In genomic region chr2:110657721-110658305, GRCh38 we compare ENCODE assay signal across 12 cellular contexts. TPM values are rescaled to one million over a fixed set of nuclear protein-coding genes. Genes with fewer than 3 reads are reported as not detected.
DNase-seq lines count a peak whose midpoint lies in the region; ATAC-seq, FAIRE-seq and TF ChIP-seq lines count a peak whose summit lies in the region.
"Had no signal": no experiment of that assay in that cellular context is flagged by ENCODE, and none has a peak within 500 bp of the region (broad histone marks: within the 10 kb centered on the region; RNA-seq: fewer than 3 reads in every experiment).

No MANE protein-coding gene starts in this region.

- H3K27me3 ChIP-seq in pancreas (no peaks in the 10 kb centered on the region), aorta (ENCODE audit: control insufficient read depth in 1 of 2, insufficient read depth in 2 of 2, low read length in 1 of 2) (no peaks in the 10 kb centered on the region)
- H3K27me3 ChIP-seq: neutrophil had no signal

- intact Hi-C loops in pancreas (cut with DNase I) (no loop called here), aorta (cut with DNase I) (no loop called here)

- FAIRE-seq in pancreas (lab: Jason Lieb, UNC): no peak
- no peak for FAIRE-seq in H54 (lab: Jason Lieb, UNC)

- CTCF ChIA-PET in HEK293 (lab: Yijun Ruan, JAX): interaction anchor here (0.8 kb wide), 2 partner anchors 95 to 97 kb away, joined by 3 read pairs; no protein-coding TSS in a partner anchor

- H3K27ac ChIP-seq in HEK293 (ENCODE audit: extremely low read depth, low read depth, low read length) (no peak overlapping the region), pancreas (peak overlapping the region in 2 of 4 donors; percentile 53 to 59), aorta (ENCODE audit: low read depth in 1 of 2, low read length in 2 of 2) (no peak overlapping the region)
- H3K27ac ChIP-seq: neutrophil had no signal

- peak overlapping the region; percentile 18 to 43 for H3K4me3 Mint-ChIP-seq in effector memory CD8-positive, alpha-beta T cell
- H3K4me3 Mint-ChIP-seq: stimulated activated memory B cell treated with anti-CD40 and anti-IgM and Interleukin-4, amounts not matched to agents 10 μg/mL and 1 μg/mL and 100 μg/mL, for 72 hours had no signal

- H3K4me3 ChIP-seq in HEK293 (ENCODE audit: low read depth, low read length) (no peak overlapping the region), pancreas (no peak overlapping the region), aorta (ENCODE audit: low read length in 2 of 2) (no peak overlapping the region)

- no peaks in the 10 kb centered on the region for H3K4me1 ChIP-seq in HEK293 (ENCODE audit: control insufficient read depth, insufficient read depth, low read length)
- H3K4me1 ChIP-seq in pancreas: peaks cover 0 to 11% (median 6%) of the 10 kb centered on the region in 3 donors
- H3K4me1 ChIP-seq in aorta (ENCODE audit: control insufficient read depth in 1 of 2, insufficient read depth in 2 of 2, low read length in 2 of 2): no peaks in the 10 kb centered on the region

- H3K27ac Mint-ChIP-seq in effector memory CD8-positive, alpha-beta T cell: peak overlapping the region; percentile 53 to 87
- H3K27ac Mint-ChIP-seq: stimulated activated memory B cell treated with anti-CD40 and anti-IgM and Interleukin-4, amounts not matched to agents 10 μg/mL and 1 μg/mL and 100 μg/mL, for 72 hours had no signal

- H3K36me3 Mint-ChIP-seq in effector memory CD8-positive, alpha-beta T cell (ENCODE audit: insufficient read depth): peaks cover 6% of the 10 kb centered on the region

- H3K36me3 ChIP-seq in HEK293 (ENCODE audit: control insufficient read depth in 2 of 2, insufficient read depth in 1 of 2, low read length in 2 of 2) (peaks cover 82 to 99% of the 10 kb centered on the region in 2 experiments), pancreas (no peaks in the 10 kb centered on the region), aorta (ENCODE audit: control insufficient read depth in 1 of 2, insufficient read depth in 2 of 2, low read length in 1 of 2) (no peaks in the 10 kb centered on the region)

- 13 to 16% methylated on average over 3 of the region's 3 CpGs for WGBS in pancreas, 2 donors
- WGBS in aorta, 2 donors: 65 to 69% methylated on average over 3 of the region's 3 CpGs

- peaks cover 8 to 12% of the 10 kb centered on the region in 2 donors for H3K4me1 Mint-ChIP-seq in effector memory CD8-positive, alpha-beta T cell (ENCODE audit: low read depth in 2 of 2)
- H3K4me1 Mint-ChIP-seq: stimulated activated memory B cell treated with anti-CD40 and anti-IgM and Interleukin-4, amounts not matched to agents 10 μg/mL and 1 μg/mL and 100 μg/mL, for 72 hours had no signal

- POLR2A ChIA-PET in HEK293 (lab: Yijun Ruan, JAX): interaction anchor here (0.7 to 1.4 kb wide), 3 partner anchors 11 to 20 kb away, joined by 3 to 4 read pairs (median 4); partner anchors contain the start of gene BUB1

- ATAC-seq in effector memory CD8-positive, alpha-beta T cell (replicated peaks): peak; percentile 97
- peak; percentile 90 to 98 (median 96) for ATAC-seq in pancreas
- no peak for ATAC-seq in aorta (ENCODE audit: low FRiP score)
- no peak for ATAC-seq in HG03460 (IDR thresholded peaks at IDR 0.05; ENCODE audit: unreplicated experiment)
- ATAC-seq: stimulated activated memory B cell treated with anti-CD40 and anti-IgM and Interleukin-4, amounts not matched to agents 10 μg/mL and 1 μg/mL and 100 μg/mL, for 72 hours had no signal

- TF ChIP-seq CTCF in HEK293 (tag by site-specific recombination; IDR thresholded peaks at IDR 0.05): no peak
- no peak for TF ChIP-seq CTCF in pancreas (IDR thresholded peaks at IDR 0.05)

- TF ChIP-seq POLR2A in H54 (IDR thresholded peaks at IDR 0.05; ENCODE audit: low read depth, low read length): no peak

- DNase-seq in NCI-H1436 (lab: John Stamatoyannopoulos, UW): peak; percentile 2
- DNase-seq in NCI-H1436 treated with DMSO at 0.1 percent for 48 hours (lab: John Stamatoyannopoulos, UW): no peak
- no peak for DNase-seq in effector memory CD8-positive, alpha-beta T cell
- DNase-seq in pancreas: no peak
- DNase-seq in aorta: no peak
- DNase-seq in H54 (ENCODE audit: insufficient read length, low spot score): no peak
- DNase-seq: 8988T, NCI-H345 had no signal

- H3K9me3 ChIP-seq in HEK293 (ENCODE audit: control insufficient read depth, insufficient read depth, low read depth, low read length): no peaks in the 10 kb centered on the region
- H3K9me3 ChIP-seq in pancreas: no peaks in the 10 kb centered on the region
- no peaks in the 10 kb centered on the region for H3K9me3 ChIP-seq in aorta (ENCODE audit: control insufficient read depth, low read length)
- H3K9me3 ChIP-seq: neutrophil had no signal

- no peaks in the 10 kb centered on the region for H3K27me3 Mint-ChIP-seq in effector memory CD8-positive, alpha-beta T cell
- H3K27me3 Mint-ChIP-seq: stimulated activated memory B cell treated with anti-CD40 and anti-IgM and Interleukin-4, amounts not matched to agents 10 μg/mL and 1 μg/mL and 100 μg/mL, for 72 hours had no signal

- H3K9me3 Mint-ChIP-seq in effector memory CD8-positive, alpha-beta T cell: no peaks in the 10 kb centered on the region
- H3K9me3 Mint-ChIP-seq: stimulated activated memory B cell treated with anti-CD40 and anti-IgM and Interleukin-4, amounts not matched to agents 10 μg/mL and 1 μg/mL and 100 μg/mL, for 72 hours had no signal

TF ChIP-seq in HEK293, 187 proteins besides CTCF, POLR2A, EP300 and RAD21:
- TF ChIP-seq TRIM28 (IDR thresholded peaks at IDR 0.05; ENCODE audit: borderline replicate concordance, low read length): no peak
- peak; percentile 21; the same call in 1 of the 2 replicates for TF ChIP-seq PRDM6 (tag by site-specific recombination; IDR thresholded peaks at IDR 0.05)
- TF ChIP-seq OSR2 (tag by site-specific recombination; IDR thresholded peaks at IDR 0.05): 0 out of 2 replicates have a peak, but pooled peaks have one; percentile 24

RNA-seq across cellular contexts. Expression of gene BUB1, which starts 20.1 kb away (rescaled TPM):
- total RNA-seq in pancreas (1 to 10 TPM in 1 of 6 donors, under 1 TPM in 4, not detected in 1; 0.04 to 1.4 (median 0.82) TPM), aorta (1 to 10 TPM in 1 of 2 donors, under 1 TPM in 1; 0.84 to 2.5 TPM)
- polyA plus RNA-seq in pancreas (under 1 TPM; 0.11 to 0.12 TPM), aorta (under 1 TPM in 1 of 2 donors, not detected in 1; 0.38 TPM)

Comparison
In these comparisons a context has a peak if more than half of its experiments do, and no peak if none do; other contexts are left out.
1. ATAC-seq: peak in effector memory CD8-positive, alpha-beta T cell (single experiment) and pancreas (4 of 4); none in aorta (single experiment) and HG03460 (single experiment).